2 cellular contexts compared by ENCODE assay signal in genomic region chr2:23475036-23475435, GRCh38.
TF ChIP-seq lines count a peak whose summit lies in the region.

No MANE protein-coding gene starts in this region.

TF ChIP-seq in GM23338, 12 proteins besides CTCF, POLR2A, EP300 and RAD21:
- TF ChIP-seq ZNF462 (CRISPR knock-in tag; IDR thresholded peaks at IDR 0.05), result no peak
- TF ChIP-seq NANOG (IDR thresholded peaks at IDR 0.05; ENCODE audit: borderline replicate concordance), result peak; percentile 68; the same call in 1 of the 2 replicates
- TF ChIP-seq, protein P1, sequence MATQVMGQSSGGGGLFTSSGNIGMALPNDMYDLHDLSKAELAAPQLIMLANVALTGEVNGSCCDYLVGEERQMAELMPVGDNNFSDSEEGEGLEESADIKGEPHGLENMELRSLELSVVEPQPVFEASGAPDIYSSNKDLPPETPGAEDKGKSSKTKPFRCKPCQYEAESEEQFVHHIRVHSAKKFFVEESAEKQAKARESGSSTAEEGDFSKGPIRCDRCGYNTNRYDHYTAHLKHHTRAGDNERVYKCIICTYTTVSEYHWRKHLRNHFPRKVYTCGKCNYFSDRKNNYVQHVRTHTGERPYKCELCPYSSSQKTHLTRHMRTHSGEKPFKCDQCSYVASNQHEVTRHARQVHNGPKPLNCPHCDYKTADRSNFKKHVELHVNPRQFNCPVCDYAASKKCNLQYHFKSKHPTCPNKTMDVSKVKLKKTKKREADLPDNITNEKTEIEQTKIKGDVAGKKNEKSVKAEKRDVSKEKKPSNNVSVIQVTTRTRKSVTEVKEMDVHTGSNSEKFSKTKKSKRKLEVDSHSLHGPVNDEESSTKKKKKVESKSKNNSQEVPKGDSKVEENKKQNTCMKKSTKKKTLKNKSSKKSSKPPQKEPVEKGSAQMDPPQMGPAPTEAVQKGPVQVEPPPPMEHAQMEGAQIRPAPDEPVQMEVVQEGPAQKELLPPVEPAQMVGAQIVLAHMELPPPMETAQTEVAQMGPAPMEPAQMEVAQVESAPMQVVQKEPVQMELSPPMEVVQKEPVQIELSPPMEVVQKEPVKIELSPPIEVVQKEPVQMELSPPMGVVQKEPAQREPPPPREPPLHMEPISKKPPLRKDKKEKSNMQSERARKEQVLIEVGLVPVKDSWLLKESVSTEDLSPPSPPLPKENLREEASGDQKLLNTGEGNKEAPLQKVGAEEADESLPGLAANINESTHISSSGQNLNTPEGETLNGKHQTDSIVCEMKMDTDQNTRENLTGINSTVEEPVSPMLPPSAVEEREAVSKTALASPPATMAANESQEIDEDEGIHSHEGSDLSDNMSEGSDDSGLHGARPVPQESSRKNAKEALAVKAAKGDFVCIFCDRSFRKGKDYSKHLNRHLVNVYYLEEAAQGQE (IDR thresholded peaks at IDR 0.05; ENCODE audit: unreplicated experiment), result no peak
- no peak for TF ChIP-seq POLR2AphosphoS5 (IDR thresholded peaks at IDR 0.05; ENCODE audit: low read depth)
- no peak for TF ChIP-seq STAT1 (IDR thresholded peaks at IDR 0.05; ENCODE audit: unreplicated experiment)

TF ChIP-seq in IMR-90, 13 proteins besides CTCF, POLR2A, EP300 and RAD21:
- TF ChIP-seq, protein P2, sequence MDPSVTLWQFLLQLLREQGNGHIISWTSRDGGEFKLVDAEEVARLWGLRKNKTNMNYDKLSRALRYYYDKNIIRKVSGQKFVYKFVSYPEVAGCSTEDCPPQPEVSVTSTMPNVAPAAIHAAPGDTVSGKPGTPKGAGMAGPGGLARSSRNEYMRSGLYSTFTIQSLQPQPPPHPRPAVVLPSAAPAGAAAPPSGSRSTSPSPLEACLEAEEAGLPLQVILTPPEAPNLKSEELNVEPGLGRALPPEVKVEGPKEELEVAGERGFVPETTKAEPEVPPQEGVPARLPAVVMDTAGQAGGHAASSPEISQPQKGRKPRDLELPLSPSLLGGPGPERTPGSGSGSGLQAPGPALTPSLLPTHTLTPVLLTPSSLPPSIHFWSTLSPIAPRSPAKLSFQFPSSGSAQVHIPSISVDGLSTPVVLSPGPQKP (IDR thresholded peaks at IDR 0.05; ENCODE audit: borderline replicate concordance, low read depth, low read length), result no peak
- TF ChIP-seq RCOR1 (IDR thresholded peaks at IDR 0.05; ENCODE audit: insufficient replicate concordance, low read length) (no peak), MXI1 (IDR thresholded peaks at IDR 0.05; ENCODE audit: borderline replicate concordance, low read depth, low read length) (no peak), RFX5 (IDR thresholded peaks at IDR 0.05; ENCODE audit: low read depth, low read length) (no peak), SMC3 (IDR thresholded peaks at IDR 0.05; ENCODE audit: low read depth, low read length) (no peak), MAFK (IDR thresholded peaks at IDR 0.05; ENCODE audit: low read depth, low read length) (no peak), CHD1 (IDR thresholded peaks at IDR 0.05; ENCODE audit: low read depth, low read length) (no peak), CEBPB (IDR thresholded peaks at IDR 0.05; ENCODE audit: low read depth, low read length) (no peak), USF2 (IDR thresholded peaks at IDR 0.05; ENCODE audit: low read depth, low read length) (no peak), FOS (IDR thresholded peaks at IDR 0.05; ENCODE audit: low read depth, low read length) (no peak), MAZ (IDR thresholded peaks at IDR 0.05; ENCODE audit: borderline replicate concordance, low read depth, low read length) (no peak), NFE2L2 (IDR thresholded peaks at IDR 0.05; ENCODE audit: low read depth, low read length) (no peak), BHLHE40 (IDR thresholded peaks at IDR 0.05; ENCODE audit: low read depth, low read length) (no peak)
